29 cellular contexts compared by ENCODE assay signal in genomic region chr11:1484061-1484671, GRCh38. TPM values are rescaled to one million over a fixed set of nuclear protein-coding genes. Genes with fewer than 3 reads are reported as not detected.
DNase-seq lines count a peak whose midpoint lies in the region; ATAC-seq, FAIRE-seq and TF ChIP-seq lines count a peak whose summit lies in the region.
"Had no signal": no experiment of that assay in that cellular context is flagged by ENCODE, and none has a peak within 500 bp of the region (broad histone marks: within the 10 kb centered on the region; RNA-seq: fewer than 3 reads in every experiment).

No MANE protein-coding gene starts in this region.

- TF ChIP-seq POLR2A in gastrocnemius medialis (IDR thresholded peaks at IDR 0.05), result no peak

- no peak for ATAC-seq in gastrocnemius medialis
- ATAC-seq in upper lobe of right lung, result no peak
- ATAC-seq in GM18861 (IDR thresholded peaks at IDR 0.05; ENCODE audit: unreplicated experiment), result no peak
- ATAC-seq in HG03175 (IDR thresholded peaks at IDR 0.05; ENCODE audit: unreplicated experiment), result no peak
- ATAC-seq: activated CD4-positive, CD25-positive, alpha-beta regulatory T cell treated with anti-CD3 and anti-CD28 coated beads, Interleukin-2, amount 50 U/mL, for 24 hours; pancreas; sciatic nerve had no signal

- H3K27ac ChIP-seq in coronary artery (peak overlapping the region; percentile 97 to 99), kidney (ENCODE audit: low read depth in 2 of 2, low read length in 2 of 2) (no peak overlapping the region), gastrocnemius medialis (peak overlapping the region; percentile 55 to 80 (median 62)), upper lobe of right lung (no peak overlapping the region), OCI-LY7 (ENCODE audit: low read depth, low read length, poor library complexity, severe bottlenecking) (no peak overlapping the region)
- H3K27ac ChIP-seq: pancreas, SJSA1 had no signal

- no peaks in the 10 kb centered on the region for H3K9me2 ChIP-seq in OCI-LY7 (ENCODE audit: insufficient read depth, low read length)

- in situ Hi-C loops in gastrocnemius medialis (cut with MboI; ENCODE audit: low sequenced_read_pairs in 4 of 4), result no loop called here

- CTCF ChIA-PET in OCI-LY7 (lab: Charles Lee; ENCODE audit: unreplicated experiment), result no interaction called here

- H4K20me1 ChIP-seq in OCI-LY7 (ENCODE audit: insufficient read depth, low read length), result no peaks in the 10 kb centered on the region; the same call in 1 of the 2 replicates

- peaks cover 5 to 11% of the 10 kb centered on the region in 2 donors for H3K36me3 ChIP-seq in kidney (ENCODE audit: control insufficient read depth in 1 of 2, insufficient read depth in 2 of 2, low read length in 2 of 2)
- peaks cover 0 to 13% of the 10 kb centered on the region in 2 donors for H3K36me3 ChIP-seq in gastrocnemius medialis
- peaks cover 12% of the 10 kb centered on the region for H3K36me3 ChIP-seq in upper lobe of right lung
- no peaks in the 10 kb centered on the region for H3K36me3 ChIP-seq in OCI-LY7 (ENCODE audit: insufficient read depth, low read length)
- H3K36me3 ChIP-seq: pancreas, SJSA1 had no signal

- POLR2A ChIA-PET in OCI-LY7 (lab: Charles Lee), result no interaction called here

- no peaks in the 10 kb centered on the region for H3K27me3 ChIP-seq in gastrocnemius medialis
- H3K27me3 ChIP-seq in upper lobe of right lung, result no peaks in the 10 kb centered on the region
- H3K27me3 ChIP-seq: pancreas, SJSA1 had no signal

- H3K4me1 ChIP-seq in kidney (ENCODE audit: control insufficient read depth in 1 of 2, insufficient read depth in 1 of 2, low read depth in 1 of 2, low read length in 2 of 2), result peaks cover 8 to 32% of the 10 kb centered on the region in 2 donors
- peaks cover 68 to 88% of the 10 kb centered on the region in 2 donors for H3K4me1 ChIP-seq in gastrocnemius medialis
- peaks cover 48% of the 10 kb centered on the region for H3K4me1 ChIP-seq in upper lobe of right lung
- H3K4me1 ChIP-seq in OCI-LY7 (ENCODE audit: insufficient read depth, low read length, poor library complexity, severe bottlenecking), result no peaks in the 10 kb centered on the region
- H3K4me1 ChIP-seq: Caco-2 had no signal

- H3K4me3 ChIP-seq in coronary artery, result peak overlapping the region; percentile 77
- no peak overlapping the region for H3K4me3 ChIP-seq in kidney (ENCODE audit: low read length in 2 of 2)
- no peak overlapping the region for H3K4me3 ChIP-seq in gastrocnemius medialis
- H3K4me3 ChIP-seq in upper lobe of right lung, result no peak overlapping the region
- no peak overlapping the region for H3K4me3 ChIP-seq in OCI-LY7 (ENCODE audit: low read depth, low read length, poor library complexity, severe bottlenecking)
- H3K4me3 ChIP-seq: K562, pancreas, SJSA1 had no signal

- DNase-seq in coronary artery (ENCODE audit: low spot score) (no peak), kidney (peak; percentile 71), gastrocnemius medialis (no peak), upper lobe of right lung (peak; percentile 62), OCI-LY7 (ENCODE audit: low spot score) (no peak)
- DNase-seq: activated CD4-positive, alpha-beta T cell treated with anti-CD3 and anti-CD28 coated beads, Interleukin-2, amount 50 U/mL, for 48 hours; activated CD8-positive, alpha-beta memory T cell treated with anti-CD3 and anti-CD28 coated beads, Interleukin-2, amount 50 U/mL, for 4 hours; C1 segment of cervical spinal cord; Caco-2; DMS79; endodermal cell; H9; NCI-H1105 treated with DMSO at 0.1 percent for 48 hours; NCI-H2029; NCI-H226; stimulated activated CD4-positive, alpha-beta T cell treated with anti-CD3 and anti-CD28 coated beads, Interleukin-15, amount 100 ng/mL, for 24 hours; stimulated activated naive CD4-positive, alpha-beta T cell treated with Interleukin-2 at 50 U/mL for 16 hours; T-helper 1 cell; trophoblast cell had no signal

- no peak for FAIRE-seq in kidney (lab: Jason Lieb, UNC)
- FAIRE-seq: GM18507, islet of Langerhans, K562, pancreas, TTC549 had no signal

- TF ChIP-seq CTCF in coronary artery (IDR thresholded peaks at IDR 0.05) (no peak), kidney (IDR thresholded peaks at IDR 0.05; ENCODE audit: borderline replicate concordance, extremely low read depth, insufficient read depth) (no peak), gastrocnemius medialis (IDR thresholded peaks at IDR 0.05 in 4 of 5, conservative IDR thresholded peaks at IDR 0.05 in 1 of 5) (no peak), upper lobe of right lung (IDR thresholded peaks at IDR 0.05) (no peak), OCI-LY7 (conservative IDR thresholded peaks at IDR 0.05; ENCODE audit: low read length) (no peak)

- no peak overlapping the region for H2AFZ ChIP-seq in OCI-LY7 (ENCODE audit: low read length)

- intact Hi-C loops in kidney (cut with DNase I), result no loop called here
- intact Hi-C loops in gastrocnemius medialis (cut with DNase I; ENCODE audit: low total_unique reads), result no loop called here
- intact Hi-C loops in upper lobe of right lung (cut with DNase I), result no loop called here
- intact Hi-C loops in OCI-LY7 (cut with micrococcal nuclease; ENCODE audit: unreplicated experiment), result no loop called here

- no peak overlapping the region for H3K4me2 ChIP-seq in OCI-LY7 (ENCODE audit: low read length)

- H3K9ac ChIP-seq in kidney (ENCODE audit: low read length in 2 of 2), result no peak overlapping the region

- BruUV-seq in OCI-LY7 (replicated peaks; lab: Mats Ljungman, UMichigan), result no TSS peak

- H3K9me3 ChIP-seq in kidney (ENCODE audit: control insufficient read depth in 1 of 2, low read length in 2 of 2), result no peaks in the 10 kb centered on the region
- no peaks in the 10 kb centered on the region for H3K9me3 ChIP-seq in gastrocnemius medialis
- H3K9me3 ChIP-seq in upper lobe of right lung, result no peaks in the 10 kb centered on the region
- H3K9me3 ChIP-seq in OCI-LY7 (ENCODE audit: low read length), result no peaks in the 10 kb centered on the region
- H3K9me3 ChIP-seq: Caco-2, pancreas, SJSA1 had no signal

- no peaks in the 10 kb centered on the region for H3K79me2 ChIP-seq in OCI-LY7 (ENCODE audit: insufficient read depth, low read depth, low read length)

RNA-seq across cellular contexts. Expression of gene MOB2, which starts 2.4 kb away (rescaled TPM):
- total RNA-seq in kidney (51.7 TPM), gastrocnemius medialis (10 to 100 TPM; 21.1 to 71.5 (median 48.3) TPM), upper lobe of right lung (58.9 TPM), OCI-LY7 (2022) (22.4 and 22.6 TPM in 2 replicates)
- 50.7 TPM for polyA plus RNA-seq in kidney (ENCODE audit: insufficient read depth, low read depth, low replicate concordance)
- 26.4 and 27.5 TPM in 2 replicates for total RNA-seq in OCI-LY7 (2014; rRNA removed; shearing (Covaris generic))

Comparison
In these comparisons a context has a peak if more than half of its experiments do, and no peak if none do; other contexts are left out.
1. DNase-seq: peak in kidney (single experiment) and upper lobe of right lung (single experiment); none in coronary artery (single experiment), gastrocnemius medialis (0 of 2) and OCI-LY7 (single experiment).
2. H3K27ac ChIP-seq: peak in coronary artery (2 of 2) and gastrocnemius medialis (4 of 4); none in kidney (0 of 2), upper lobe of right lung (single experiment) and OCI-LY7 (single experiment).